In genomic region chr19:30419581-30420180, GRCh38 we compare ENCODE assay signal across 24 cellular contexts. TPM values are rescaled to one million over a fixed set of nuclear protein-coding genes. Genes with fewer than 3 reads are reported as not detected.
DNase-seq lines count a peak whose midpoint lies in the region; ATAC-seq, FAIRE-seq and TF ChIP-seq lines count a peak whose summit lies in the region.
"Had no signal": no experiment of that assay in that cellular context is flagged by ENCODE, and none has a peak within 500 bp of the region (broad histone marks: within the 10 kb centered on the region; RNA-seq: fewer than 3 reads in every experiment).

No MANE protein-coding gene starts in this region.

- peaks cover 3% of the 10 kb centered on the region for H3K9me3 Mint-ChIP-seq in astrocyte (ENCODE audit: unreplicated experiment)
- H3K9me3 Mint-ChIP-seq: activated CD4-positive, alpha-beta T cell treated with anti-CD3 and anti-CD28 coated beads, Interleukin-2, amount 10 ng/mL, durations not matched to agents 24 days and 14 days had no signal

- H3K4me1 ChIP-seq in right cardiac atrium (ENCODE audit: control insufficient read depth, insufficient read depth, low read length) (no peaks in the 10 kb centered on the region), left ventricle myocardium inferior (peaks cover 12% of the 10 kb centered on the region), astrocyte (ENCODE audit: insufficient read depth, low read length) (no peaks in the 10 kb centered on the region)
- H3K4me1 ChIP-seq: gastroesophageal sphincter had no signal

- H4K20me1 ChIP-seq in astrocyte (ENCODE audit: insufficient read depth, low read length), result no peaks in the 10 kb centered on the region

- H3K4me1 Mint-ChIP-seq in astrocyte (ENCODE audit: low read depth, unreplicated experiment), result peaks cover 4% of the 10 kb centered on the region
- H3K4me1 Mint-ChIP-seq: activated CD4-positive, alpha-beta T cell treated with anti-CD3 and anti-CD28 coated beads, Interleukin-2, amount 10 ng/mL, durations not matched to agents 24 days and 14 days; CD14-positive monocyte had no signal

- FAIRE-seq in astrocyte (lab: Jason Lieb, UNC), result peak; percentile 37
- FAIRE-seq: bronchial epithelial cell, G401.6, K562 had no signal

- no peaks in the 10 kb centered on the region for H3K36me3 Mint-ChIP-seq in astrocyte (ENCODE audit: low read depth, unreplicated experiment)
- H3K36me3 Mint-ChIP-seq: CD14-positive monocyte had no signal

- H3K4me3 ChIP-seq in right cardiac atrium (ENCODE audit: low read length) (no peak overlapping the region), left ventricle myocardium inferior (no peak overlapping the region), astrocyte (ENCODE audit: insufficient read depth, low read depth, low read length) (no peak overlapping the region)
- H3K4me3 ChIP-seq: gastroesophageal sphincter, K562, mucosa of descending colon had no signal

- intact Hi-C loops in right cardiac atrium (cut with DNase I) (no loop called here), left ventricle myocardium inferior (cut with micrococcal nuclease) (no loop called here), head of caudate nucleus (cut with DNase I) (no loop called here)

- no peak overlapping the region for H3K4me2 ChIP-seq in astrocyte (ENCODE audit: low read length)

- no peak overlapping the region for H2AFZ ChIP-seq in astrocyte (ENCODE audit: low read depth, low read length)

- H3K36me3 ChIP-seq in left ventricle myocardium inferior (no peaks in the 10 kb centered on the region), astrocyte (ENCODE audit: insufficient read depth, low read length) (no peaks in the 10 kb centered on the region)
- H3K36me3 ChIP-seq: gastroesophageal sphincter had no signal

- peak in 1 of 3 donors; percentile 34 for DNase-seq in right cardiac atrium
- no peak for DNase-seq in left ventricle myocardium inferior
- DNase-seq in astrocyte (ENCODE audit: low read depth), result no peak
- DNase-seq in head of caudate nucleus, result peak in 38 of 42 donors; percentile 32 to 92 (median 64)
- DNase-seq in stimulated activated CD4-positive, alpha-beta T cell treated with anti-CD3 and anti-CD28 coated beads, Interleukin-4, amount 100 ng/mL, for 4 hours, result no peak
- DNase-seq: activated CD4-positive, alpha-beta T cell treated with anti-CD3 and anti-CD28 coated beads, Interleukin-2, amount 10 ng/mL, durations not matched to agents 24 days and 14 days; dermis blood vessel endothelial cell; mucosa of descending colon; NCI-H1694; retina; stimulated activated CD8-positive, alpha-beta memory T cell treated with anti-CD3 and anti-CD28 coated beads, Interleukin-4, amount 100 ng/mL, for 48 hours had no signal

- H3K9ac ChIP-seq in astrocyte (ENCODE audit: low read length), result no peak overlapping the region

- 70% methylated on average over 15 of the region's 15 CpGs for WGBS in right cardiac atrium

- H3K27me3 Mint-ChIP-seq in astrocyte (ENCODE audit: low read depth, unreplicated experiment), result peaks cover 17% of the 10 kb centered on the region

- H3K79me2 ChIP-seq in astrocyte (ENCODE audit: insufficient read depth, low read length), result no peaks in the 10 kb centered on the region

- TF ChIP-seq CTCF in left ventricle myocardium inferior (IDR thresholded peaks at IDR 0.05; ENCODE audit: borderline replicate concordance) (no peak), astrocyte (IDR thresholded peaks at IDR 0.05; ENCODE audit: insufficient read depth, low read depth, low read length) (no peak)

- H3K4me3 Mint-ChIP-seq in astrocyte (ENCODE audit: unreplicated experiment), result no peak overlapping the region
- H3K4me3 Mint-ChIP-seq: activated CD4-positive, alpha-beta T cell treated with anti-CD3 and anti-CD28 coated beads, Interleukin-2, amount 10 ng/mL, durations not matched to agents 24 days and 14 days; CD14-positive monocyte had no signal

- H3K27ac Mint-ChIP-seq in astrocyte (ENCODE audit: unreplicated experiment), result no peak overlapping the region
- H3K27ac Mint-ChIP-seq: activated CD4-positive, alpha-beta T cell treated with anti-CD3 and anti-CD28 coated beads, Interleukin-2, amount 10 ng/mL, durations not matched to agents 24 days and 14 days; CD14-positive monocyte had no signal

- H3K9me3 ChIP-seq in right cardiac atrium (ENCODE audit: control insufficient read depth, low read length), result no peaks in the 10 kb centered on the region
- H3K9me3 ChIP-seq in left ventricle myocardium inferior (replicated peaks), result no peaks in the 10 kb centered on the region
- H3K9me3 ChIP-seq in astrocyte (ENCODE audit: insufficient read depth, low read depth, low read length), result no peaks in the 10 kb centered on the region
- H3K9me3 ChIP-seq: mucosa of descending colon had no signal

- H3K27ac ChIP-seq in right cardiac atrium (ENCODE audit: low read length) (no peak overlapping the region), left ventricle myocardium inferior (replicated peaks) (no peak overlapping the region), astrocyte (ENCODE audit: low read depth, low read length) (no peak overlapping the region), temporal lobe (ENCODE audit: low read depth, low read length) (peak overlapping the region; percentile 10)
- H3K27ac ChIP-seq: epithelial cell of prostate, gastroesophageal sphincter had no signal

- ATAC-seq in right cardiac atrium (peak; percentile 24 to 29), GM18517 (IDR thresholded peaks at IDR 0.05; ENCODE audit: unreplicated experiment) (no peak), GM21619 (IDR thresholded peaks at IDR 0.05; ENCODE audit: unreplicated experiment) (no peak)
- ATAC-seq: gastroesophageal sphincter, K562, left lobe of liver, mucosa of descending colon, Right ventricle myocardium inferior had no signal

- no peaks in the 10 kb centered on the region for H3K27me3 ChIP-seq in right cardiac atrium (ENCODE audit: control insufficient read depth, insufficient read depth)
- H3K27me3 ChIP-seq in left ventricle myocardium inferior (ENCODE audit: low read depth), result peaks cover 59% of the 10 kb centered on the region
- H3K27me3 ChIP-seq in astrocyte (ENCODE audit: insufficient read depth, low read length), result no peaks in the 10 kb centered on the region

RNA-seq across cellular contexts. Expression of gene ZNF536, which starts 47.5 kb away (rescaled TPM):
- total RNA-seq in right cardiac atrium, result 1 to 10 TPM; 2.5 to 6.5 (median 5.0) TPM
- polyA plus RNA-seq in right cardiac atrium, result 2.5 TPM
- total RNA-seq in left ventricle myocardium inferior, result 4.0 TPM
- total RNA-seq in astrocyte, result 0.22 and 0.43 TPM in 2 replicates
- 18.2 TPM for total RNA-seq in temporal lobe
- total RNA-seq: A172; activated CD4-positive, alpha-beta T cell treated with anti-CD3 and anti-CD28 coated beads, Interleukin-2, amount 10 ng/mL, durations not matched to agents 24 days and 14 days; bronchial epithelial cell; dermis blood vessel endothelial cell; K562; left lobe of liver; T-helper 1 cell treated with Interleukin-12 subunit alpha and Interleukin-12 subunit beta and Interleukin-4 antibody, amounts not matched to agents 30 ng/mL and 1 ng/mL, for 36 hours had no signal
- polyA plus RNA-seq: CD14-positive monocyte, K562 had no signal

Comparison
In these comparisons a context has a peak if more than half of its experiments do, and no peak if none do; other contexts are left out.
1. ATAC-seq: peak in right cardiac atrium (2 of 2); none in GM18517 (single experiment) and GM21619 (single experiment).
2. DNase-seq: peak in head of caudate nucleus (38 of 42); none in left ventricle myocardium inferior (single experiment), astrocyte (single experiment) and stimulated activated CD4-positive, alpha-beta T cell treated with anti-CD3 and anti-CD28 coated beads, Interleukin-4, amount 100 ng/mL, for 4 hours (0 of 2).